15 cellular contexts compared by ENCODE assay signal in the genomic region with DNA sequence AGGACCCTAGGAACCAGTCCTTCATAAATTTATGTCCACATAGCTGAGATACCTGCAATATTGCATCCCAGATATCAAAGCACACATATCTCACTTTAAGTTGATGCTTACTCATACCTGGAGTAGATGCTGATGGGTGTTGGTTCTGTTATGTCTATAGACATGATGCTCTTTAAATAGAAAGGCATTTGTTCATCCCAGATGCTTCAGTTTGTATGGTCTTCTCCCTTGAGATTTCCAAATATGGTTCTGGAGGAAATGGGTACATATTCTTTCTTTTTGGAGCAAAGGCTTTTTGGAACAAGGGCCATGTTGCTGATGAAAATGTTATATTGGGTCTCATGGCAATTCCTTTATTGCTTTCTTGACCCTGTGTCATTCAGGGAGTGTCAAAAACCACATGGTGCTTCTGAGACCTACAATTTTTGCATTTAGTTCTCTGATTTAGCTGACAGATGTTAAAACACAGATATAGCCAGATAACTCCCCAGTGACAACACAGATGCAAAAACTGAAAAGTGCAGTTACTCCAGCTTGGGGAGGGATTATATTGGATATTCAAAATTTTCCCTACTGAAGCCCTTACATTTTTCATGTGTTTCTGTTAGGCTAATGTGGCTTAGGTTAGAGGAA.
A peak's percentile ranks its signal among the peaks of the same experiment; 100 is the strongest.
DNase-seq lines count a peak whose midpoint lies in the region; ATAC-seq and TF ChIP-seq lines count a peak whose summit lies in the region.
"Had no signal": no experiment of that assay in that cellular context is flagged by ENCODE, and none has a peak within 500 bp of the region (broad histone marks: within the 10 kb centered on the region; RNA-seq: fewer than 3 reads in every experiment).

No MANE protein-coding gene starts in this region.

- H3K27ac Mint-ChIP-seq in effector memory CD8-positive, alpha-beta T cell, result peak overlapping the region; percentile 16 to 32

- no peaks in the 10 kb centered on the region for H3K9me3 Mint-ChIP-seq in effector memory CD8-positive, alpha-beta T cell
- H3K9me3 Mint-ChIP-seq: neural crest cell had no signal

- H3K27ac ChIP-seq in psoas muscle, result no peak overlapping the region
- H3K27ac ChIP-seq: VCaP had no signal

- intact Hi-C loops in psoas muscle (cut with DNase I), result no loop called here

- DNase-seq in effector memory CD8-positive, alpha-beta T cell, result no peak
- DNase-seq in psoas muscle (no peak), hypothalamus (lab: John Stamatoyannopoulos, UW) (no peak), NCI-H1105 treated with DMSO at 0.1 percent for 48 hours (lab: John Stamatoyannopoulos, UW) (no peak)
- DNase-seq: activated effector memory CD4-positive, alpha-beta T cell treated with Interleukin-2 at 50 U/mL for 16 hours; central memory CD4-positive, alpha-beta T cell; DMS153; NCI-H510A treated with DMSO at 0.1 percent for 48 hours; SIG-M5 had no signal

- no peaks in the 10 kb centered on the region for H3K36me3 ChIP-seq in psoas muscle (ENCODE audit: insufficient read depth in 1 of 2, low read depth in 1 of 2)

- no peak overlapping the region for H3K4me3 Mint-ChIP-seq in effector memory CD8-positive, alpha-beta T cell
- H3K4me3 Mint-ChIP-seq: neural crest cell had no signal

- H3K4me1 ChIP-seq in psoas muscle, result peaks cover 8% of the 10 kb centered on the region

- no peaks in the 10 kb centered on the region for H3K27me3 ChIP-seq in psoas muscle (ENCODE audit: insufficient read depth in 3 of 3, low read length in 2 of 3)

- H3K4me1 Mint-ChIP-seq in effector memory CD8-positive, alpha-beta T cell (ENCODE audit: low read depth in 2 of 2), result peaks cover 38 to 55% of the 10 kb centered on the region in 2 donors

- TF ChIP-seq CTCF in psoas muscle (IDR thresholded peaks at IDR 0.05), result no peak

- no peaks in the 10 kb centered on the region for H3K27me3 Mint-ChIP-seq in effector memory CD8-positive, alpha-beta T cell

- no peak overlapping the region for H3K4me3 ChIP-seq in psoas muscle

- H3K36me3 Mint-ChIP-seq in effector memory CD8-positive, alpha-beta T cell (ENCODE audit: insufficient read depth), result no peaks in the 10 kb centered on the region

- ATAC-seq in GM18858 (IDR thresholded peaks at IDR 0.05; ENCODE audit: unreplicated experiment) (peak; percentile 47), GM21390 (IDR thresholded peaks at IDR 0.05; ENCODE audit: unreplicated experiment) (peak; percentile 54), HG03095 (IDR thresholded peaks at IDR 0.05; ENCODE audit: unreplicated experiment) (peak; percentile 56), psoas muscle (no peak), esophagus mucosa (no peak)
- no peak for ATAC-seq in effector memory CD8-positive, alpha-beta T cell (replicated peaks)

- H3K9me3 ChIP-seq in psoas muscle, result no peaks in the 10 kb centered on the region

Comparison
In these comparisons a context has a peak if more than half of its experiments do, and no peak if none do; other contexts are left out.
1. ATAC-seq: peak in GM18858 (single experiment), GM21390 (single experiment) and HG03095 (single experiment); none in effector memory CD8-positive, alpha-beta T cell (single experiment), psoas muscle (0 of 4) and esophagus mucosa (single experiment).